9 cellular contexts compared by ENCODE assay signal in the genomic region with DNA sequence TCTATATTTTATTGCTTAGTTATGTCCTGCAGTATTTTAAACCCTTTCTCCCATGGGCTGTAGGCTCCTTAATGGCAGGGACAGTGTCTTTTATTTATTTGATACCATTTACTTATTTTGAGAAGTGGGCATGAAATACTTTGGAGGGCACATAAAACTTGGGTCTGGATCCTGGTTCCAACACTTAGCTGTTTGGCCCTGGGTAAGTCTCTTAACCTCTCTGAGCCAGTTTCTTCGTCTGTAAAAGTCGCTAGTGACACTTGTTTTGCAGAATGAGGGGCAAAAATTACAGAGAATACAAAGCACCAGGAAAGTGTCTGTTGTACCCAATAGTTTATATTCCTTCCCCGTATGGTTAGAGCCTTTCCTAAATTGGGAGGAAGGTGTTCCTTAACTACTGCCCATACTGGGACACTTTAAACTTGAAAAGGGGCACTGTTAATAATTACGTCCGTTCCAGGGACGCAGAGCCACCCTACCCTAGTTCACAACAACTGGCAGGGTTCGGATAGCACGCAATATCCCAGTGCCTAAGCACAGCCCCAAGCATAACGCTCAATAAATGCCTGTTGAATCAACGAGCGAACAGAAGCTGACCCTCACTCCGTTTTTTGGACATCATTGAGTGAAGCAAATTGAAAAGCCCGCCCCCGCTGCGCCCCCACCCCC. TPM values are rescaled to one million over a fixed set of nuclear protein-coding genes. Genes with fewer than 3 reads are reported as not detected.
DNase-seq lines count a peak whose midpoint lies in the region; ATAC-seq and TF ChIP-seq lines count a peak whose summit lies in the region.
"Had no signal": no experiment of that assay in that cellular context is flagged by ENCODE, and none has a peak within 500 bp of the region (broad histone marks: within the 10 kb centered on the region; RNA-seq: fewer than 3 reads in every experiment).

No MANE protein-coding gene starts in this region.

- H3K4me2 ChIP-seq in BLaER1 treated with 17β-estradiol and CSF1 and Interleukin-3, amounts not matched to agents 10 nM and 100 nM, result peak overlapping the region; percentile 91 to 100 (median 93)

- H3K36me3 ChIP-seq in BLaER1 treated with 17β-estradiol and CSF1 and Interleukin-3, amounts not matched to agents 10 nM and 100 nM, result no peaks in the 10 kb centered on the region
- no peaks in the 10 kb centered on the region for H3K36me3 ChIP-seq in KOPT-K1 (ENCODE audit: insufficient read depth, low read length)

- H3K9me3 Mint-ChIP-seq in nephron progenitor cell, result no peaks in the 10 kb centered on the region

- TF ChIP-seq CTCF in dorsolateral prefrontal cortex (IDR thresholded peaks at IDR 0.05 in 54 of 56, conservative IDR thresholded peaks at IDR 0.05 in 2 of 56; ENCODE audit: low read depth in 1 of 56, partially characterized antibody in 56 of 56) (no peak), nephron progenitor cell (IDR thresholded peaks at IDR 0.05) (no peak)

- ATAC-seq in HG02759 (IDR thresholded peaks at IDR 0.05; ENCODE audit: unreplicated experiment) (no peak), HG03342 (IDR thresholded peaks at IDR 0.05; ENCODE audit: unreplicated experiment) (no peak)

- H3K4me3 ChIP-seq in BLaER1 treated with 17β-estradiol and CSF1 and Interleukin-3, amounts not matched to agents 10 nM and 100 nM, result peak overlapping the region in 9 of 10 experiments; percentile 66 to 77 (median 72); a peak in 18 of 20 replicates
- H3K4me3 ChIP-seq in dorsolateral prefrontal cortex, result peak overlapping the region in 58 of 59 donors; percentile 56 to 97 (median 76)

- H3K27me3 Mint-ChIP-seq in nephron progenitor cell (ENCODE audit: low read depth, poor library complexity), result no peaks in the 10 kb centered on the region

- H3K4me1 ChIP-seq in BLaER1 treated with 17β-estradiol and CSF1 and Interleukin-3, amounts not matched to agents 10 nM and 100 nM, result peaks cover 64 to 87% (median 84%) of the 10 kb centered on the region in 10 experiments

- no peaks in the 10 kb centered on the region for H3K27me3 ChIP-seq in BLaER1 treated with 17β-estradiol and CSF1 and Interleukin-3, amounts not matched to agents 10 nM and 100 nM
- no peaks in the 10 kb centered on the region for H3K27me3 ChIP-seq in dorsolateral prefrontal cortex

- peaks cover 55% of the 10 kb centered on the region for H3K4me1 Mint-ChIP-seq in nephron progenitor cell

- DNase-seq in dorsolateral prefrontal cortex, result peak in 1 of 10 donors; percentile 11
- DNase-seq in nephron progenitor cell, result no peak
- DNase-seq in anterior cingulate cortex (lab: John Stamatoyannopoulos, UW), result no peak
- DNase-seq in islet precursor cell, result no peak

- no peaks in the 10 kb centered on the region for H3K9me3 ChIP-seq in BLaER1 treated with 17β-estradiol and CSF1 and Interleukin-3, amounts not matched to agents 10 nM and 100 nM (replicated peaks in 1 of 11)
- H3K9me3 ChIP-seq in KOPT-K1 (ENCODE audit: insufficient read depth, low read length, poor library complexity, severe bottlenecking), result no peaks in the 10 kb centered on the region

- intact Hi-C loops in dorsolateral prefrontal cortex (cut with DNase I), result loop anchor here in 1 of 2 donors (2.0 to 10.0 kb wide), 3 partner anchors 128 to 436 kb away; partner anchors contain the start of gene DEF6

- H4K20me1 ChIP-seq in BLaER1 treated with 17β-estradiol and CSF1 and Interleukin-3, amounts not matched to agents 10 nM and 100 nM, result no peaks in the 10 kb centered on the region; a peak in 1 of 22 replicates

- H3K27ac ChIP-seq in BLaER1 treated with 17β-estradiol and CSF1 and Interleukin-3, amounts not matched to agents 10 nM and 100 nM, result peak overlapping the region in 9 of 11 experiments; percentile 89 to 98 (median 96); a peak in 18 of 22 replicates
- H3K27ac ChIP-seq in KOPT-K1 (ENCODE audit: low read depth, low read length, poor library complexity, severe bottlenecking) (peak overlapping the region; percentile 99), dorsolateral prefrontal cortex (peak overlapping the region; percentile 97 to 100 (median 100))

- H3K9ac ChIP-seq in BLaER1 treated with 17β-estradiol and CSF1 and Interleukin-3, amounts not matched to agents 10 nM and 100 nM, result peak overlapping the region in 9 of 11 experiments; percentile 44 to 94 (median 90); a peak in 18 of 22 replicates

- no peak overlapping the region for H3K27ac Mint-ChIP-seq in nephron progenitor cell

- H3K4me3 Mint-ChIP-seq in nephron progenitor cell, result peak overlapping the region; percentile 82

- H3K36me3 Mint-ChIP-seq in nephron progenitor cell (ENCODE audit: low read depth), result no peaks in the 10 kb centered on the region

RNA-seq across cellular contexts. Expression of gene ARMC12, which starts 6.0 kb away (rescaled TPM):
- total RNA-seq in dorsolateral prefrontal cortex, result 1 to 10 TPM in 101 of 120 experiments, under 1 TPM in 19; 0.41 to 7.1 (median 1.6) TPM

RNA-seq across cellular contexts. Expression of gene FKBP5, which starts 42.2 kb away (rescaled TPM):
- 100 to 1,000 TPM in 9 of 120 experiments, 10 to 100 TPM in 111; 12.0 to 124 (median 62.9) TPM for total RNA-seq in dorsolateral prefrontal cortex

RNA-seq across cellular contexts. Expression of gene CLPSL2, which starts 45.5 kb away (rescaled TPM):
- total RNA-seq in dorsolateral prefrontal cortex, result 1 to 10 TPM in 10 of 120 experiments, not detected in 110; 1.3 to 3.1 (median 1.7) TPM
- total RNA-seq: renal cortical epithelial cell had no signal

RNA-seq across cellular contexts. Expression of gene CLPSL1, which starts 49.9 kb away (rescaled TPM):
- total RNA-seq in dorsolateral prefrontal cortex, result 1 to 10 TPM in 33 of 120 experiments, under 1 TPM in 7, not detected in 80; 0.79 to 6.0 (median 1.9) TPM
- total RNA-seq: renal cortical epithelial cell had no signal
